In the genomic region with DNA sequence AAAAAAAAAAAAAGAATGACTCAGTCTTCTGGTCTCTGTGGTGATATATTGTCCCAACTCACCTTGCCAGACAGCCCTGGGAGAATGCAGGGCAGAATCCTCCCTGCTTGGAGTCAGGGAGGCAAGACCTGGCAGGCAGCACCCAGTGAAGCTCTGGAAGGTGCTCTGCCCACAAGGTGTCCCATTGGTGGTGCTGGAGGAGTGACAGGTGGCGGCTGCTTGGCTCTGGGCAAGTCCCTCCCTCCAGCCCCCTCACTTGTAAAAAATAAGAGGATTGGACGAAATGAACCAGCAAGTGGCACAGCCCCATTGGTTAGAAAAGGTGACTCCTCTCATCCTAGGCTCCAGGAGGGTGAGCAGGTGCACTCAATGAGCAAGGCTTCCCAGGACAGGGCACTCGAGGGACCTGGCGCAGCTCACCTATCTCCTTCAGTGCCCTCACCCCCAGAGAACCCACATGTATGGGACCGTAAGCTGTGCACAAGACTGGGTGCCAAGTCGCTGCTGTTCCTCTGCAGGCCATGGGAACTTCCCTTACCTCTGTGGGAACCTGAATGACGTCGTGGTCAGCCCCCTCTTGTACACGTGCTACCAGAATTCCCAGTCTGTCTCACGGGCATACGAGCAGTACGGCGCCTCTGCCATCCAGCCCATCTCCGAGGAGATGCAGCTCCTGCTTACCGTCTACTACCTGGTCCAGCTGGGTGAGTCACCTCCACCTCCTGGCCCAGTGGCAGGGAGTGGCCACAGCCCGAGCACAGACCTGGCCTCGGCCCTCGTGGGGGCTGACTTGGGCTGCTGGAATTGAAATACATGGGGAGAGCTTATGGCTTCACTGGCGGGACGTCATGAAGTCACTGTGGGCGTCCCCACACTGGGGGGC, we compare ENCODE assay signal across 22 cellular contexts.
"Had no signal": no experiment of that assay in that cellular context is flagged by ENCODE, and none has a peak within 500 bp of the region (broad histone marks: within the 10 kb centered on the region; RNA-seq: fewer than 3 reads in every experiment).

No MANE protein-coding gene starts in this region.

- ATAC-seq: activated CD8-positive, alpha-beta T cell treated with anti-CD3 and anti-CD28 coated beads for 36 hours; activated naive CD8-positive, alpha-beta T cell treated with anti-CD3 and anti-CD28 coated beads, Interleukin-2, amount 50 U/mL, for 24 hours; left cardiac atrium; naive thymus-derived CD8-positive, alpha-beta T cell; right lobe of liver; stimulated activated effector memory CD8-positive, alpha-beta T cell treated with anti-CD3 and anti-CD28 coated beads, Interleukin-12 subunit alpha, Interleukin-12 subunit beta, amount 100 ng/mL, for 72 hours had no signal

- H3K4me1 Mint-ChIP-seq: activated naive CD4-positive, alpha-beta T cell treated with anti-CD3 and anti-CD28 coated beads, Interleukin-2, amount 10 ng/mL, durations not matched to agents 7 days and 5 days had no signal

- DNase-seq: activated CD4-positive, alpha-beta T cell treated with anti-CD3 and anti-CD28 coated beads, Interleukin-2, amount 10 ng/mL, durations not matched to agents 24 days and 14 days; activated CD4-positive, CD25-positive, alpha-beta regulatory T cell; activated CD8-positive, alpha-beta T cell treated with anti-CD3 and anti-CD28 coated beads for 36 hours; activated naive CD4-positive, alpha-beta T cell treated with anti-CD3 and anti-CD28 coated beads, Interleukin-2, amount 10 ng/mL, durations not matched to agents 7 days and 5 days; activated naive CD8-positive, alpha-beta T cell treated with anti-CD3 and anti-CD28 coated beads, Interleukin-2, amount 50 U/mL, for 24 hours; activated T-cell treated with anti-CD3 and anti-CD28 coated beads, Interleukin-2, amount 50 U/mL, for 1 hour; anterior cingulate cortex; central memory CD4-positive, alpha-beta T cell; colonic mucosa; left cardiac atrium; naive thymus-derived CD8-positive, alpha-beta T cell; psoas muscle; small intestine; stimulated activated CD4-positive, alpha-beta T cell treated with anti-CD3 and anti-CD28 coated beads, Interleukin-4, amount 100 ng/mL, for 24 hours; stomach; trophoblast cell had no signal

- H3K9me3 ChIP-seq: colonic mucosa, esophagus muscularis mucosa, ovary, psoas muscle, right lobe of liver, stomach had no signal

- H3K4me1 ChIP-seq: colonic mucosa, psoas muscle, right lobe of liver had no signal

- H3K36me3 ChIP-seq: colonic mucosa, esophagus muscularis mucosa, ovary, right lobe of liver, stomach had no signal

- H3K27ac Mint-ChIP-seq: activated CD4-positive, alpha-beta T cell treated with anti-CD3 and anti-CD28 coated beads, Interleukin-2, amount 10 ng/mL, durations not matched to agents 24 days and 14 days; activated CD8-positive, alpha-beta T cell treated with anti-CD3 and anti-CD28 coated beads for 36 hours; activated naive CD4-positive, alpha-beta T cell treated with anti-CD3 and anti-CD28 coated beads, Interleukin-2, amount 10 ng/mL, durations not matched to agents 7 days and 5 days; activated naive CD8-positive, alpha-beta T cell treated with anti-CD3 and anti-CD28 coated beads, Interleukin-2, amount 50 U/mL, for 24 hours; brain; naive thymus-derived CD8-positive, alpha-beta T cell; stimulated activated effector memory CD8-positive, alpha-beta T cell treated with anti-CD3 and anti-CD28 coated beads, Interleukin-12 subunit alpha, Interleukin-12 subunit beta, amount 100 ng/mL, for 72 hours had no signal

- H3K9me3 Mint-ChIP-seq: activated CD4-positive, alpha-beta T cell treated with anti-CD3 and anti-CD28 coated beads, Interleukin-2, amount 10 ng/mL, durations not matched to agents 24 days and 14 days; activated CD8-positive, alpha-beta T cell treated with anti-CD3 and anti-CD28 coated beads for 36 hours; activated naive CD4-positive, alpha-beta T cell treated with anti-CD3 and anti-CD28 coated beads, Interleukin-2, amount 10 ng/mL, durations not matched to agents 7 days and 5 days; activated naive CD8-positive, alpha-beta T cell treated with anti-CD3 and anti-CD28 coated beads, Interleukin-2, amount 50 U/mL, for 24 hours; brain; naive thymus-derived CD8-positive, alpha-beta T cell; stimulated activated effector memory CD8-positive, alpha-beta T cell treated with anti-CD3 and anti-CD28 coated beads, Interleukin-12 subunit alpha, Interleukin-12 subunit beta, amount 100 ng/mL, for 72 hours had no signal

- H3K36me3 Mint-ChIP-seq: activated naive CD4-positive, alpha-beta T cell treated with anti-CD3 and anti-CD28 coated beads, Interleukin-2, amount 10 ng/mL, durations not matched to agents 7 days and 5 days; naive thymus-derived CD8-positive, alpha-beta T cell; stimulated activated effector memory CD8-positive, alpha-beta T cell treated with anti-CD3 and anti-CD28 coated beads, Interleukin-12 subunit alpha, Interleukin-12 subunit beta, amount 100 ng/mL, for 72 hours had no signal

- H3K27me3 ChIP-seq: colonic mucosa, esophagus muscularis mucosa, ovary, right lobe of liver, stomach had no signal

- FAIRE-seq: small intestine, TTC549 had no signal

- H3K4me3 ChIP-seq: colonic mucosa, esophagus muscularis mucosa, ovary, psoas muscle, right lobe of liver, stomach had no signal

- H3K27ac ChIP-seq: colonic mucosa, esophagus muscularis mucosa, ovary, psoas muscle, right lobe of liver, stomach had no signal

- H3K27me3 Mint-ChIP-seq: activated CD8-positive, alpha-beta T cell treated with anti-CD3 and anti-CD28 coated beads for 36 hours; brain had no signal

- H3K4me3 Mint-ChIP-seq: activated CD4-positive, alpha-beta T cell treated with anti-CD3 and anti-CD28 coated beads, Interleukin-2, amount 10 ng/mL, durations not matched to agents 24 days and 14 days; activated CD8-positive, alpha-beta T cell treated with anti-CD3 and anti-CD28 coated beads for 36 hours; activated naive CD4-positive, alpha-beta T cell treated with anti-CD3 and anti-CD28 coated beads, Interleukin-2, amount 10 ng/mL, durations not matched to agents 7 days and 5 days; activated naive CD8-positive, alpha-beta T cell treated with anti-CD3 and anti-CD28 coated beads, Interleukin-2, amount 50 U/mL, for 24 hours; brain; naive thymus-derived CD8-positive, alpha-beta T cell; stimulated activated effector memory CD8-positive, alpha-beta T cell treated with anti-CD3 and anti-CD28 coated beads, Interleukin-12 subunit alpha, Interleukin-12 subunit beta, amount 100 ng/mL, for 72 hours had no signal
